ENCODE assay signal across 11 cellular contexts in the genomic region with DNA sequence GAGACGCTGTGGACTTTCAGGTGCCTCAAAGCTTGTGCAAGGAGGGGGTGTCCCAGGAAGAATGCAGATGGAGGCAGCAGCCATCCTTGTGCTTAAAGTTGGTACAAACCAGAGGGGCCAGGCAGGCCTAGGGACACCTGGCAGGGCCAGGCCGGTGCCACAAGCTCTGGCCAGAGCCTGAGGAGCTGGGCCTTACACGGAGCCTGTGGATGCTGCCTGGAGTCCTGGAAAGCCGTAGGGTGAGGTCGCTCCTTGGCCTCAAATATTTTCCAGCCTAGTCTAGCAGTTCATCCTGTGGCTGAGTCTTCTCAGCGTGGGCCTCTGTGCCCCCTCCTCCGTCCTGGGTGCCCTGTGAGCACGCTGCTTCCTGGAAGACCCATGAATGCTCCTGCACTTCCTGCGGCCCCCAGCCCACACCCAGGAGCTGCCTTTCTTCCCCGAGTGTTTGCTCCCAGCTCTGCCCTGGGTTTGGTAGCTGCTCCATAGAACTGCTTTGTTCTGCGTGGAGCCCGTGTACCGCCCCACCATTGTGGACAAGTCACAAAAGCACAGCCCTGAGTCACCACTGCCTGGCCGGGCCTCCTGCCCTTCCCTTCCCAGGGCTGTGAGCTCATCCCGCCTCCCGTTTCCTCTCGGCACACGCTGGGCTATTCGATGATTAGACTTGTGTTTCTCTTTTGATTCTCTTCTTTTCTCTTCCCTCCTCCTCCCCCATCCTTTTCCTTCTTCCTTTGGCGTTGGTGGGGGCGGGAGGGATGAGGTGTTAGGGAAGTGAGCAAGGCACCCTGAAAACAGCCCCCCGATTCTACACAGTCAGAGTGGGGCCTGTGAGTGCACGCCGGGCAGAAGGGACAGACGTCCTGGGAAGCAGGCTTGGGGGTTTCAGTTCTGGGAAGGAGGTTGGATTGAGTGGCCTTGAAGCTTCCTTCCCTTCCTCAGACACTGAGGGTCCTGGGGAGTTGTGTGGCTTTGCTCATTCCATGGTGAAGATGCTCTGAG.
DNase-seq lines count a peak whose midpoint lies in the region; ATAC-seq and TF ChIP-seq lines count a peak whose summit lies in the region.
"Had no signal": no experiment of that assay in that cellular context is flagged by ENCODE, and none has a peak within 500 bp of the region (broad histone marks: within the 10 kb centered on the region; RNA-seq: fewer than 3 reads in every experiment).

No MANE protein-coding gene starts in this region.

- no peak overlapping the region for H3K27ac ChIP-seq in right atrium auricular region

- H3K27me3 ChIP-seq in right atrium auricular region: no peaks in the 10 kb centered on the region

- H3K4me1 ChIP-seq in right atrium auricular region (no peaks in the 10 kb centered on the region), mucosa of descending colon (ENCODE audit: low read depth) (peaks cover 7% of the 10 kb centered on the region)

- intact Hi-C loops in Right ventricle myocardium inferior (cut with DNase I) (no loop called here), mucosa of descending colon (cut with DNase I, micrococcal nuclease) (no loop called here), posterior vena cava (cut with DNase I) (no loop called here)

- H3K36me3 ChIP-seq in right atrium auricular region (no peaks in the 10 kb centered on the region), mucosa of descending colon (ENCODE audit: low read depth) (no peaks in the 10 kb centered on the region)

- H3K4me3 ChIP-seq in right atrium auricular region: no peak overlapping the region
- H3K4me3 ChIP-seq in fibroblast of the aortic adventitia (ENCODE audit: low read depth, low read length): no peak overlapping the region
- no peak overlapping the region for H3K4me3 ChIP-seq in mucosa of descending colon

- TF ChIP-seq CTCF in right atrium auricular region (IDR thresholded peaks at IDR 0.05): no peak
- no peak for TF ChIP-seq CTCF in fibroblast of the aortic adventitia (IDR thresholded peaks at IDR 0.05; ENCODE audit: insufficient read depth, low read length)
- no peak for TF ChIP-seq CTCF in mucosa of descending colon (IDR thresholded peaks at IDR 0.05)

- no peak for DNase-seq in Right ventricle myocardium inferior (ENCODE audit: missing footprints)
- no peak for DNase-seq in right atrium auricular region (ENCODE audit: low spot score)
- peak; percentile 39 for DNase-seq in fibroblast of the aortic adventitia (ENCODE audit: low read depth)
- no peak for DNase-seq in mucosa of descending colon
- DNase-seq in HUDEP-2 (lab: John Stamatoyannopoulos, UW; ENCODE audit: unreplicated experiment in 76 of 76): no peak
- no peak for DNase-seq in posterior vena cava (ENCODE audit: low spot score)
- DNase-seq in midbrain (lab: John Stamatoyannopoulos, UW): no peak
- no peak for DNase-seq in activated CD4-positive, alpha-beta T cell treated with anti-CD3 and anti-CD28 coated beads, Interleukin-2, amount 50 U/mL, for 4 hours
- DNase-seq: activated naive CD4-positive, alpha-beta T cell treated with anti-CD3 and anti-CD28 coated beads, Interleukin-2, amount 10 ng/mL, durations not matched to agents 7 days and 5 days; NCI-H69; stimulated activated CD8-positive, alpha-beta memory T cell treated with anti-CD3 and anti-CD28 coated beads, Interleukin-4, amount 100 ng/mL, for 48 hours had no signal

- ATAC-seq in Right ventricle myocardium inferior: peak; percentile 61
- ATAC-seq in mucosa of descending colon: peak; percentile 25

- H3K9me3 ChIP-seq in right atrium auricular region (no peaks in the 10 kb centered on the region), mucosa of descending colon (no peaks in the 10 kb centered on the region)
